Comparison of ENCODE assay signal across 25 cellular contexts in the genomic region with DNA sequence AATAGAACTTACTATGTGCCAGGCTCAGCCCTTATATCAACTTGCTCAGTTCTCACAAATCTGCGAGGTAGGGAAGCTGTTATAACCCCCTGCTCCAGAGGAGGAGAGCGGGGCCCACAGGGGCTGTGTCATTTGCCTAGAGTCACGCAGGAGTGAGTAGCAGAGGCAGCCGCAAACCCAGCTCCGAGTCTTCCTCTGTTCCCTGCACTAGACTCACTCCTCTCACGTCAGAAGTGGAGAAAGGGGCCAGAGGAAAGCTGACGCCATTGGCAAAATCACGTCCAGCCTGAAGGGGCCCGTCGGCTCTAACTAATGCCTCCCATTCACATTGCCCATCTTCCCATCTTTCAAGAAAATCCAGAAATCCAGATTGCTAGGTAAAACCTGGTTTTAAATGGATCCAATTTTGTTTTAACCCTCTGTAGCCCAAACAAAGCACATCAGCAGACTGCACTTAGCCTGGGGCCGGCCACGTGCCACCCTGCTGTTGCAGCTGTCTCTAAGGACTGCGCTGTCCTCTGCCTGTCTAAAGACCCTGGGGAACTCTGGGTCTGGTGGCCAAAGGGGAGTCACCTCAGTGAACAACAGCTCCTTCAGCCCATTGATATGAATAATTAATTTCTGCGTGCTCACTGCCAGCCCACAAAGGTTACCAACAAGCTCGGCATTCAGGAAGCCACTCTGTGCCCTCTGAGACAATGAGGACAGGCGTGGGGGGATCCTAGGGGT. TPM values are rescaled to one million over a fixed set of nuclear protein-coding genes. Genes with fewer than 3 reads are reported as not detected.
DNase-seq lines count a peak whose midpoint lies in the region; ATAC-seq and TF ChIP-seq lines count a peak whose summit lies in the region.
"Had no signal": no experiment of that assay in that cellular context is flagged by ENCODE, and none has a peak within 500 bp of the region (broad histone marks: within the 10 kb centered on the region; RNA-seq: fewer than 3 reads in every experiment).

No MANE protein-coding gene starts in this region.

- H3K4me3 Mint-ChIP-seq in nephron progenitor cell, result no peak overlapping the region
- no peak overlapping the region for H3K4me3 Mint-ChIP-seq in mesothelial cell of epicardium
- H3K4me3 Mint-ChIP-seq: naive thymus-derived CD4-positive, alpha-beta T cell had no signal

- CTCF ChIA-PET in OCI-LY7 (lab: Charles Lee; ENCODE audit: unreplicated experiment), result interaction anchor here (0.9 to 1.4 kb wide), 4 partner anchors 12 to 94 kb away, joined by 3 to 6 read pairs (median 4); no protein-coding TSS in a partner anchor

- H3K36me3 ChIP-seq in OCI-LY7 (ENCODE audit: insufficient read depth, low read length), result peaks cover 28% of the 10 kb centered on the region
- H3K36me3 ChIP-seq: suprapubic skin had no signal

- peaks cover 91% of the 10 kb centered on the region for H3K79me2 ChIP-seq in OCI-LY7 (ENCODE audit: insufficient read depth, low read depth, low read length)

- H3K36me3 Mint-ChIP-seq in nephron progenitor cell (ENCODE audit: low read depth) (no peaks in the 10 kb centered on the region), mesothelial cell of epicardium (no peaks in the 10 kb centered on the region)
- H3K36me3 Mint-ChIP-seq: naive thymus-derived CD4-positive, alpha-beta T cell had no signal

- H3K4me2 ChIP-seq in OCI-LY7 (ENCODE audit: low read length), result peak overlapping the region; percentile 82

- TSS peak; percentile 99 for BruUV-seq in OCI-LY7 (replicated peaks; lab: Mats Ljungman, UMichigan)

- 0 out of 2 replicates have a peak, but pooled peaks cover under 1% of the 10 kb centered on the region for H4K20me1 ChIP-seq in OCI-LY7 (ENCODE audit: insufficient read depth, low read length)

- TF ChIP-seq CTCF in GM12865 (IDR thresholded peaks at IDR 0.05; ENCODE audit: insufficient read depth, low read depth, low read length, missing control alignments), result no peak
- no peak for TF ChIP-seq CTCF in OCI-LY7 (conservative IDR thresholded peaks at IDR 0.05; ENCODE audit: low read length)
- no peak for TF ChIP-seq CTCF in nephron progenitor cell (IDR thresholded peaks at IDR 0.05)
- TF ChIP-seq CTCF in mesothelial cell of epicardium (IDR thresholded peaks at IDR 0.05; ENCODE audit: unreplicated experiment), result no peak

- peak; percentile 51 for ATAC-seq in GM21825 (IDR thresholded peaks at IDR 0.05; ENCODE audit: unreplicated experiment)
- ATAC-seq: activated CD4-positive, CD25-positive, alpha-beta regulatory T cell treated with anti-CD3 and anti-CD28 coated beads, Interleukin-2, amount 50 U/mL, for 24 hours; HCT116; naive thymus-derived CD4-positive, alpha-beta T cell had no signal

- intact Hi-C loops in OCI-LY7 (cut with micrococcal nuclease; ENCODE audit: unreplicated experiment), result loop anchor here (1.0 kb wide), 3 partner anchors 12 to 35 kb away; no protein-coding TSS in a partner anchor

- H3K4me1 ChIP-seq in OCI-LY7 (ENCODE audit: insufficient read depth, low read length, poor library complexity, severe bottlenecking), result peaks cover 96% of the 10 kb centered on the region
- H3K4me1 ChIP-seq: suprapubic skin had no signal

- peaks cover 23% of the 10 kb centered on the region for H3K27me3 Mint-ChIP-seq in nephron progenitor cell (ENCODE audit: low read depth, poor library complexity)
- peaks cover 67% of the 10 kb centered on the region for H3K27me3 Mint-ChIP-seq in mesothelial cell of epicardium (ENCODE audit: low read depth)

- peak overlapping the region; percentile 96 for H3K27ac ChIP-seq in OCI-LY7 (ENCODE audit: low read depth, low read length, poor library complexity, severe bottlenecking)
- H3K27ac ChIP-seq: suprapubic skin had no signal

- H2AFZ ChIP-seq in OCI-LY7 (ENCODE audit: low read length), result no peak overlapping the region

- no peaks in the 10 kb centered on the region for H3K9me2 ChIP-seq in OCI-LY7 (ENCODE audit: insufficient read depth, low read length)

- H3K4me3 ChIP-seq in GM12865 (ENCODE audit: low read depth, low read length), result no peak overlapping the region
- peak overlapping the region; percentile 54 for H3K4me3 ChIP-seq in OCI-LY7 (ENCODE audit: low read depth, low read length, poor library complexity, severe bottlenecking)
- H3K4me3 ChIP-seq: suprapubic skin had no signal

- POLR2A ChIA-PET in OCI-LY7 (lab: Charles Lee), result interaction anchor here (0.6 to 4.2 kb wide), 6 partner anchors 11 to 216 kb away, joined by 3 to 36 read pairs (median 9); no protein-coding TSS in a partner anchor

- DNase-seq in GM12865 (ENCODE audit: low read depth) (peak; percentile 54), OCI-LY7 (ENCODE audit: low spot score) (peak; percentile 92), nephron progenitor cell (no peak), NCI-H2029 treated with DMSO at 0.1 percent for 48 hours (lab: John Stamatoyannopoulos, UW) (no peak), HuH-7.5 (ENCODE audit: low spot score) (no peak), SK-N-DZ (ENCODE audit: low spot score) (no peak), mesothelial cell of epicardium (ENCODE audit: low spot score in 2 of 2, unreplicated experiment in 2 of 2) (no peak)
- DNase-seq: activated effector memory CD4-positive, alpha-beta T cell treated with Interleukin-2 at 50 U/mL for 16 hours; anterior cingulate cortex; COR-L47; foreskin melanocyte; Kasumi-1; naive thymus-derived CD4-positive, alpha-beta T cell; right cardiac atrium; stimulated activated CD4-positive, alpha-beta T cell treated with anti-CD3 and anti-CD28 coated beads, Interleukin-1b, Interleukin-23, amount 100 ng/mL, for 48 hours; T-helper 1 cell had no signal

- peaks cover 9% of the 10 kb centered on the region for H3K9me3 Mint-ChIP-seq in nephron progenitor cell
- peaks cover 1% of the 10 kb centered on the region for H3K9me3 Mint-ChIP-seq in mesothelial cell of epicardium
- H3K9me3 Mint-ChIP-seq: naive thymus-derived CD4-positive, alpha-beta T cell had no signal

- H3K4me1 Mint-ChIP-seq in nephron progenitor cell, result peaks cover 17% of the 10 kb centered on the region
- no peaks in the 10 kb centered on the region for H3K4me1 Mint-ChIP-seq in mesothelial cell of epicardium

- H3K9me3 ChIP-seq in OCI-LY7 (ENCODE audit: low read length), result no peaks in the 10 kb centered on the region
- H3K9me3 ChIP-seq: suprapubic skin had no signal

- H3K27ac Mint-ChIP-seq in nephron progenitor cell (peak overlapping the region; percentile 80), mesothelial cell of epicardium (no peak overlapping the region)
- H3K27ac Mint-ChIP-seq: naive thymus-derived CD4-positive, alpha-beta T cell had no signal

RNA-seq across cellular contexts. Expression of a gene that starts 36.6 kb away (rescaled TPM):
- 153 and 164 TPM in 2 replicates for total RNA-seq in OCI-LY7 (2014; rRNA removed; shearing (Covaris generic))
- 181 and 199 TPM in 2 replicates for total RNA-seq in OCI-LY7 (2022)
- 17.6 and 19.4 TPM in 2 replicates for polyA plus RNA-seq in SK-N-DZ (2014; cell fraction: cytosol; rRNA removed)
- 13.4 and 20.1 TPM in 2 replicates for polyA plus RNA-seq in SK-N-DZ (2014; cell fraction: nucleus; rRNA removed)
- total RNA-seq in mesothelial cell of epicardium, result 63.9 to 70.1 TPM (median 69.3 TPM) in 3 replicates

RNA-seq across cellular contexts. Expression of a gene that starts 53.9 kb away (rescaled TPM):
- total RNA-seq in OCI-LY7 (2014; rRNA removed; shearing (Covaris generic)), result not detected in 2 replicates
- total RNA-seq in OCI-LY7 (2022) (not detected in 2 replicates), mesothelial cell of epicardium (not detected in 3 replicates)
- polyA plus RNA-seq in SK-N-DZ (2014; cell fraction: cytosol; rRNA removed), result not detected in 2 replicates
- not detected in 2 replicates for polyA plus RNA-seq in SK-N-DZ (2014; cell fraction: nucleus; rRNA removed)
- total RNA-seq: chondrocyte; endothelial cell of umbilical vein; lower leg skin; naive thymus-derived CD4-positive, alpha-beta T cell; NCI-H460; right cardiac atrium; RPMI7951; suprapubic skin had no signal
- polyA plus RNA-seq: endothelial cell of umbilical vein; naive thymus-derived CD4-positive, alpha-beta T cell; right cardiac atrium had no signal

Comparison
In these comparisons a context has a peak if more than half of its experiments do, and no peak if none do; other contexts are left out.
1. DNase-seq: peak in GM12865 (single experiment) and OCI-LY7 (single experiment); none in nephron progenitor cell (single experiment), NCI-H2029 treated with DMSO at 0.1 percent for 48 hours (single experiment), HuH-7.5 (single experiment), SK-N-DZ (single experiment) and mesothelial cell of epicardium (0 of 2).